In the genomic region with DNA sequence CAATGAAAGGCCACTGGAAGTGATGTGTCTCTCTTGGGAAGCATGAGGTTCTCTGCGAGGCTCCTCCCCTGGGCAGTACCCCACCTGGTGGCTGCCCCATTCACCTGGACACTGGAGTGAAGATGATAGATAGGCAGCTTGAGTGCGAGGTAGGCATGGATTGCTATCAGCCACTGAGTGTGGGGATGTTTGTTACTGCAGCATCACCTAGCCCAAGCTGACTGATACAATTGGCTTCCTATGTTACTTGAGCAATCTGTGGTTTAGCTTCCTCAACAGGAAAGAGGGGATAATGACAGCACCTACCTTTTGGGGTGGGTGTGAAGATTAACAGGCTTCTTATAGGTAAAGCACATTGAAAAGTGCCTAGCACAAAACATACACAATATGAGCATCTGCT, we compare ENCODE assay signal across 2 cellular contexts.
A peak's percentile ranks its signal among the peaks of the same experiment; 100 is the strongest.
TF ChIP-seq lines count a peak whose summit lies in the region.

No MANE protein-coding gene starts in this region.

TF ChIP-seq in HepG2, 621 proteins besides CTCF, POLR2A, EP300 and RAD21 (continued from another document):
- TF ChIP-seq, protein P1, sequence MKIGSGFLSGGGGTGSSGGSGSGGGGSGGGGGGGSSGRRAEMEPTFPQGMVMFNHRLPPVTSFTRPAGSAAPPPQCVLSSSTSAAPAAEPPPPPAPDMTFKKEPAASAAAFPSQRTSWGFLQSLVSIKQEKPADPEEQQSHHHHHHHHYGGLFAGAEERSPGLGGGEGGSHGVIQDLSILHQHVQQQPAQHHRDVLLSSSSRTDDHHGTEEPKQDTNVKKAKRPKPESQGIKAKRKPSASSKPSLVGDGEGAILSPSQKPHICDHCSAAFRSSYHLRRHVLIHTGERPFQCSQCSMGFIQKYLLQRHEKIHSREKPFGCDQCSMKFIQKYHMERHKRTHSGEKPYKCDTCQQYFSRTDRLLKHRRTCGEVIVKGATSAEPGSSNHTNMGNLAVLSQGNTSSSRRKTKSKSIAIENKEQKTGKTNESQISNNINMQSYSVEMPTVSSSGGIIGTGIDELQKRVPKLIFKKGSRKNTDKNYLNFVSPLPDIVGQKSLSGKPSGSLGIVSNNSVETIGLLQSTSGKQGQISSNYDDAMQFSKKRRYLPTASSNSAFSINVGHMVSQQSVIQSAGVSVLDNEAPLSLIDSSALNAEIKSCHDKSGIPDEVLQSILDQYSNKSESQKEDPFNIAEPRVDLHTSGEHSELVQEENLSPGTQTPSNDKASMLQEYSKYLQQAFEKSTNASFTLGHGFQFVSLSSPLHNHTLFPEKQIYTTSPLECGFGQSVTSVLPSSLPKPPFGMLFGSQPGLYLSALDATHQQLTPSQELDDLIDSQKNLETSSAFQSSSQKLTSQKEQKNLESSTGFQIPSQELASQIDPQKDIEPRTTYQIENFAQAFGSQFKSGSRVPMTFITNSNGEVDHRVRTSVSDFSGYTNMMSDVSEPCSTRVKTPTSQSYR (CRISPR knock-in tag; IDR thresholded peaks at IDR 0.05; ENCODE audit: borderline replicate concordance) = no peak
- TF ChIP-seq, protein P2, sequence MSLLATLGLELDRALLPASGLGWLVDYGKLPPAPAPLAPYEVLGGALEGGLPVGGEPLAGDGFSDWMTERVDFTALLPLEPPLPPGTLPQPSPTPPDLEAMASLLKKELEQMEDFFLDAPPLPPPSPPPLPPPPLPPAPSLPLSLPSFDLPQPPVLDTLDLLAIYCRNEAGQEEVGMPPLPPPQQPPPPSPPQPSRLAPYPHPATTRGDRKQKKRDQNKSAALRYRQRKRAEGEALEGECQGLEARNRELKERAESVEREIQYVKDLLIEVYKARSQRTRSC (CRISPR knock-in tag; IDR thresholded peaks at IDR 0.05; ENCODE audit: low read depth) = no peak
- TF ChIP-seq GZF1 (CRISPR knock-in tag; IDR thresholded peaks at IDR 0.05) = no peak
- TF ChIP-seq, protein P3, sequence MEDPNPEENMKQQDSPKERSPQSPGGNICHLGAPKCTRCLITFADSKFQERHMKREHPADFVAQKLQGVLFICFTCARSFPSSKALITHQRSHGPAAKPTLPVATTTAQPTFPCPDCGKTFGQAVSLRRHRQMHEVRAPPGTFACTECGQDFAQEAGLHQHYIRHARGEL (CRISPR knock-in tag; IDR thresholded peaks at IDR 0.05) = no peak

TF ChIP-seq in K562, 482 proteins besides CTCF, POLR2A, EP300 and RAD21 (continued from another document):
- TF ChIP-seq, protein P4, sequence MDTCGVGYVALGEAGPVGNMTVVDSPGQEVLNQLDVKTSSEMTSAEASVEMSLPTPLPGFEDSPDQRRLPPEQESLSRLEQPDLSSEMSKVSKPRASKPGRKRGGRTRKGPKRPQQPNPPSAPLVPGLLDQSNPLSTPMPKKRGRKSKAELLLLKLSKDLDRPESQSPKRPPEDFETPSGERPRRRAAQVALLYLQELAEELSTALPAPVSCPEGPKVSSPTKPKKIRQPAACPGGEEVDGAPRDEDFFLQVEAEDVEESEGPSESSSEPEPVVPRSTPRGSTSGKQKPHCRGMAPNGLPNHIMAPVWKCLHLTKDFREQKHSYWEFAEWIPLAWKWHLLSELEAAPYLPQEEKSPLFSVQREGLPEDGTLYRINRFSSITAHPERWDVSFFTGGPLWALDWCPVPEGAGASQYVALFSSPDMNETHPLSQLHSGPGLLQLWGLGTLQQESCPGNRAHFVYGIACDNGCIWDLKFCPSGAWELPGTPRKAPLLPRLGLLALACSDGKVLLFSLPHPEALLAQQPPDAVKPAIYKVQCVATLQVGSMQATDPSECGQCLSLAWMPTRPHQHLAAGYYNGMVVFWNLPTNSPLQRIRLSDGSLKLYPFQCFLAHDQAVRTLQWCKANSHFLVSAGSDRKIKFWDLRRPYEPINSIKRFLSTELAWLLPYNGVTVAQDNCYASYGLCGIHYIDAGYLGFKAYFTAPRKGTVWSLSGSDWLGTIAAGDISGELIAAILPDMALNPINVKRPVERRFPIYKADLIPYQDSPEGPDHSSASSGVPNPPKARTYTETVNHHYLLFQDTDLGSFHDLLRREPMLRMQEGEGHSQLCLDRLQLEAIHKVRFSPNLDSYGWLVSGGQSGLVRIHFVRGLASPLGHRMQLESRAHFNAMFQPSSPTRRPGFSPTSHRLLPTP (IDR thresholded peaks at IDR 0.05; ENCODE audit: borderline replicate concordance, extremely low read depth, insufficient read length) = no peak
- no peak for TF ChIP-seq SMAD4 (CRISPR knock-in tag; conservative IDR thresholded peaks at IDR 0.05)
- no peak for TF ChIP-seq ZBTB5 (IDR thresholded peaks at IDR 0.05)
- TF ChIP-seq ZNF57 (CRISPR knock-in tag; IDR thresholded peaks at IDR 0.05) = no peak
- TF ChIP-seq ZNF12 (CRISPR knock-in tag; IDR thresholded peaks at IDR 0.05) = peak; percentile 97
- TF ChIP-seq CXXC5 (CRISPR knock-in tag; IDR thresholded peaks at IDR 0.05) = no peak
- no peak for TF ChIP-seq AFF4 (CRISPR knock-in tag; IDR thresholded peaks at IDR 0.05)
- no peak for TF ChIP-seq MAZ (CRISPR knock-in tag; conservative IDR thresholded peaks at IDR 0.05 in 1 of 2, IDR thresholded peaks at IDR 0.05 in 1 of 2)
- no peak for TF ChIP-seq ZNF584 (CRISPR knock-in tag; IDR thresholded peaks at IDR 0.05; ENCODE audit: low read depth)
- no peak for TF ChIP-seq ZNF165 (CRISPR knock-in tag; IDR thresholded peaks at IDR 0.05; ENCODE audit: borderline replicate concordance)
- no peak for TF ChIP-seq PHB2 (IDR thresholded peaks at IDR 0.05; ENCODE audit: low read depth)
- TF ChIP-seq TBL1XR1 (IDR thresholded peaks at IDR 0.05; ENCODE audit: low read length in 2 of 2) = no peak
- TF ChIP-seq KDM2B (CRISPR knock-in tag; IDR thresholded peaks at IDR 0.05) = no peak
- no peak for TF ChIP-seq SETDB1 (IDR thresholded peaks at IDR 0.05; ENCODE audit: low read length)
- TF ChIP-seq RBM15 (IDR thresholded peaks at IDR 0.05; ENCODE audit: insufficient read depth, low read length) = no peak
- TF ChIP-seq CBX3 (IDR thresholded peaks at IDR 0.05; ENCODE audit: borderline replicate concordance in 1 of 2, low read length in 2 of 2) = 0 out of 3 replicates have a peak, but pooled peaks of 1 of the 2 experiments have one; percentile 38
- TF ChIP-seq RHOXF2B (CRISPR knock-in tag; conservative IDR thresholded peaks at IDR 0.05) = no peak
- TF ChIP-seq MCM7 (IDR thresholded peaks at IDR 0.05) = no peak
- TF ChIP-seq ZFP30 (CRISPR knock-in tag; IDR thresholded peaks at IDR 0.05; ENCODE audit: borderline replicate concordance) = no peak
- TF ChIP-seq, protein P5, sequence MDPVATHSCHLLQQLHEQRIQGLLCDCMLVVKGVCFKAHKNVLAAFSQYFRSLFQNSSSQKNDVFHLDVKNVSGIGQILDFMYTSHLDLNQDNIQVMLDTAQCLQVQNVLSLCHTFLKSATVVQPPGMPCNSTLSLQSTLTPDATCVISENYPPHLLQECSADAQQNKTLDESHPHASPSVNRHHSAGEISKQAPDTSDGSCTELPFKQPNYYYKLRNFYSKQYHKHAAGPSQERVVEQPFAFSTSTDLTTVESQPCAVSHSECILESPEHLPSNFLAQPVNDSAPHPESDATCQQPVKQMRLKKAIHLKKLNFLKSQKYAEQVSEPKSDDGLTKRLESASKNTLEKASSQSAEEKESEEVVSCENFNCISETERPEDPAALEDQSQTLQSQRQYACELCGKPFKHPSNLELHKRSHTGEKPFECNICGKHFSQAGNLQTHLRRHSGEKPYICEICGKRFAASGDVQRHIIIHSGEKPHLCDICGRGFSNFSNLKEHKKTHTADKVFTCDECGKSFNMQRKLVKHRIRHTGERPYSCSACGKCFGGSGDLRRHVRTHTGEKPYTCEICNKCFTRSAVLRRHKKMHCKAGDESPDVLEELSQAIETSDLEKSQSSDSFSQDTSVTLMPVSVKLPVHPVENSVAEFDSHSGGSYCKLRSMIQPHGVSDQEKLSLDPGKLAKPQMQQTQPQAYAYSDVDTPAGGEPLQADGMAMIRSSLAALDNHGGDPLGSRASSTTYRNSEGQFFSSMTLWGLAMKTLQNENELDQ (CRISPR knock-in tag; IDR thresholded peaks at IDR 0.05; ENCODE audit: borderline replicate concordance) = no peak
TF ChIP-seq in K562: peak in this region for 4.
